1 cellular context compared by ENCODE assay signal in the genomic region with DNA sequence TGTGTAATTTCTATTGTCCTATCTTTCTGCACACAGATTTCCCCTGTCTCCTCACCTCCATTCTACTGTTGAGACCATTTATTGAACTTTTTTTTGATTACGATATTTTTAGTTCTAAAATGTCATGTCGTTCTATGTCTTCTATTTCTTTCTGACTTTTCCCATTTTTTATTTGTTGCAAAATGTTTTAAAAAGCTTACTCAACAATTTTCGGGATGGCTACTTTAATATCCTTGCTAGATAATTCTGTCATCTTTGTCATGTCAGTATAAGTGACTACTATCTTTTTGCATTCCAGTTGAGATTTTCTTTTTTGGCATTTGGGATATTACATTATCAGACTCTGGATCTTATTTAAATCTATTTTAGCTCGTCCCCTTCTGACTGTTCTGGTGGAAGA.
A peak's percentile ranks its signal among the peaks of the same experiment; 100 is the strongest.
TF ChIP-seq lines count a peak whose summit lies in the region.

No MANE protein-coding gene starts in this region.

TF ChIP-seq in IMR-90, 13 proteins besides CTCF, POLR2A, EP300 and RAD21 (continued from another document):
- TF ChIP-seq RFX5 (IDR thresholded peaks at IDR 0.05; ENCODE audit: low read depth, low read length) (no peak), FOS (IDR thresholded peaks at IDR 0.05; ENCODE audit: low read depth, low read length) (no peak), MAFK (IDR thresholded peaks at IDR 0.05; ENCODE audit: low read depth, low read length) (peak; percentile 50)
